In the genomic region with DNA sequence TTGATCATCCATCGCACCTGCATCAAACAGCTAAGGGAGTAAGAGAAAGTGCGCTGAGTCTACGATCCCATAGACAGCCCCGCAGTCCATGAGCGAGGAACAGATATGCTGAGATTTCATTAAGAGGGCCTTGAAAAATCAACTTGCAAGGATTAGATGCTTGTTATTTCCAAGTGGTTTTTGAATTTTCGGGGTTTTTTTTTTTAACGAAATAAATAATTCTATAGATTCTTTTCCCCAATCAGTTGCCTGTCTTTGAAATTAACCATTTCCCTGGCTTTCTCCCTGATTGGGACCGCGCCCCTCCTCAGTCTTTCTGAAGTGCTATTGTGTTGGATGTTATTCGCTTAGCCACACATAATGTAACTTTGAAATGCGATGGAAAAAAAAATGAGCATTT, we compare ENCODE assay signal across 34 cellular contexts.
"Had no signal": no experiment of that assay in that cellular context is flagged by ENCODE, and none has a peak within 500 bp of the region (broad histone marks: within the 10 kb centered on the region; RNA-seq: fewer than 3 reads in every experiment).

No MANE protein-coding gene starts in this region.

- H3K36me3 ChIP-seq: adrenal gland, brain microvascular endothelial cell, breast epithelium had no signal

- FAIRE-seq: astrocyte, TTC549 had no signal

- H3K27ac ChIP-seq: adrenal gland, body of pancreas, brain microvascular endothelial cell, breast epithelium, VCaP had no signal

- H3K9me3 ChIP-seq: adrenal gland, body of pancreas, breast epithelium had no signal

- DNase-seq: activated B cell treated with CpG ODN at 0.5 μM for 24 hours; activated CD4-positive, alpha-beta memory T cell treated with anti-CD3 and anti-CD28 coated beads for 36 hours; activated CD4-positive, alpha-beta T cell treated with anti-CD3 and anti-CD28 coated beads for 4 hours; activated CD4-positive, alpha-beta T cell treated with anti-CD3 and anti-CD28 coated beads, Interleukin-2, amount 10 ng/mL, durations not matched to agents 24 days and 14 days; activated CD4-positive, alpha-beta T cell treated with anti-CD3 and anti-CD28 coated beads, Interleukin-2, amount 50 U/mL, for 1 hour; activated CD4-positive, alpha-beta T cell treated with anti-CD3 and anti-CD28 coated beads, Interleukin-2, amount 50 U/mL, for 4 hours; activated CD4-positive, CD25-positive, alpha-beta regulatory T cell treated with anti-CD3 and anti-CD28 coated beads, Interleukin-2, amount 50 U/mL, for 72 hours; activated CD8-positive, alpha-beta memory T cell treated with anti-CD3 and anti-CD28 coated beads, Interleukin-2, amount 50 U/mL, for 4 hours; activated CD8-positive, alpha-beta T cell treated with anti-CD3 and anti-CD28 coated beads for 36 hours; activated effector memory CD4-positive, alpha-beta T cell treated with anti-CD3 and anti-CD28 coated beads, Interleukin-2, amount 50 U/mL, for 16 hours; activated gamma-delta T cell treated with Interleukin-2 at 50 U/mL for 16 hours; activated naive CD4-positive, alpha-beta T cell; activated naive CD4-positive, alpha-beta T cell treated with anti-CD3 and anti-CD28 coated beads for 36 hours; activated naive CD4-positive, alpha-beta T cell treated with anti-CD3 and anti-CD28 coated beads, Interleukin-2, amount 50 U/mL, for 16 hours; activated naive CD8-positive, alpha-beta T cell treated with anti-CD3 and anti-CD28 coated beads for 36 hours; activated T-cell treated with anti-CD3 and anti-CD28 coated beads for 4 hours; activated T-cell treated with anti-CD3 and anti-CD28 coated beads, Interleukin-2, amount 50 U/mL, for 1 hour; activated T-cell treated with anti-CD3 and anti-CD28 coated beads, Interleukin-2, amount 50 U/mL, for 4 hours; activated T-cell treated with anti-CD3 and anti-CD28 coated beads, Interleukin-2, amount 50 U/mL, for 72 hours; adrenal gland; amniotic stem cell; aorta; body of pancreas; brain microvascular endothelial cell; central memory CD4-positive, alpha-beta T cell; cerebellar nuclear complex; T-helper 2 cell; T-helper 9 cell had no signal

- H3K4me3 ChIP-seq: adrenal gland, body of pancreas, breast epithelium had no signal

- H3K4me1 ChIP-seq: adrenal gland, body of pancreas, breast epithelium had no signal

- H3K27me3 ChIP-seq: adrenal gland, body of pancreas had no signal

- ATAC-seq: activated CD8-positive, alpha-beta T cell treated with anti-CD3 and anti-CD28 coated beads for 36 hours; activated naive CD4-positive, alpha-beta T cell treated with anti-CD3 and anti-CD28 coated beads, Interleukin-2, amount 50 U/mL, for 72 hours; activated T-cell treated with anti-CD3 and anti-CD28 coated beads, Interleukin-2, amount 50 U/mL, for 4 hours; activated T-cell treated with anti-CD3 and anti-CD28 coated beads, Interleukin-2, amount 50 U/mL, for 72 hours; activated T-helper 17 cell treated with anti-CD3 and anti-CD28 coated beads, Interleukin-2, amount 50 U/mL, for 72 hours; body of pancreas had no signal
